ENCODE assay signal across 8 cellular contexts in the genomic region with DNA sequence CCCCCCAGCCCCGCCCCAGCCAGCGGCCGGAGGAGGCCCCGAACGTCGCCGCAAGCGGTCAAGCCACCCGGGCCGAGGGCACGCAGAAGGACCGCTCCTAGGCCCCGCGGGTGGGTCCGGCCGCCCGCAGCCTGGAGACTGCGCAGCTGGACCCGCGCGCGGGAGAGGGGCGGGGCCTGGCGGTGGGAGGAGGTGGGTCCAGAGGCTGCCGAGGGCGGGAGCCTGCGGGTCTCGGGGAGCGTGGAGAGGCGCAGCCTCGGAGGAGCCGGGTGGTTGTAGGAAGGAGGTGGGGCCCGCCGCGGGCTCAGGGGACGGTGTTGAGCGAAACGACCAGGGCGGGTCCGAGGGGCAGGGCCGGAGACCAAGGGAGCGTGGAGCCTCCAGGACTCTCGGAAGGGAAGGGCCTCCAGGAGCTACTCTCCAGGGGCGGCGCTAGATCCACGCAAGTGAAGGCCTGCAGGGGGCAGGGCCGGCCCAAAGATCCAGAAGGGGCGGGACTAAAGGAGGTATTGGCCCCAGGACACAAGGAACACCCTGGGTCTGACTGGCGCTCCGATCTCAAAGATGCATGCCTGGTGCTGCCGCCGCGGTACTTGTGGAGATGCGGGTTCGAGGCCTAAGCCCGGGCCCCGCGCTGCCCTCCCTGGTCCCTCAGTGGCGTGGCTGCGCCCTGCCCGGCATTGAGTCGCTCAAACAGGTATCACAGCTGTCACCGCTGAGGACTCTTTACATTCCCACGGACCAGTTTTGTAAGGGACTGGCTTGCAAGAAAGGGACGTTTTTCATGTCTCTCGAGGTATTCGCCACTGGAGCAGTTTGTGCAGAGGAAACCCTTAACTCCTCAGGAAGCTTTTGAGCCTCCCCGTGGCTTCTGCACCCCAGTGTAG. TPM values are rescaled to one million over a fixed set of nuclear protein-coding genes. Genes with fewer than 3 reads are reported as not detected.
A peak's percentile ranks its signal among the peaks of the same experiment; 100 is the strongest.
DNase-seq lines count a peak whose midpoint lies in the region; ATAC-seq and TF ChIP-seq lines count a peak whose summit lies in the region.

No MANE protein-coding gene starts in this region.

- POLR2A ChIA-PET in AG04450 (lab: Yijun Ruan, JAX) = interaction anchor here (1.0 kb wide), 3 partner anchors 71 to 155 kb away, joined by 3 to 4 read pairs (median 3); no protein-coding TSS in a partner anchor

- H3K4me3 ChIP-seq in AG04450 (ENCODE audit: low read depth, low read length) (peak overlapping the region; percentile 55), choroid plexus epithelial cell (ENCODE audit: low read depth, low read length) (peak overlapping the region; percentile 56)

- H3K27ac ChIP-seq in AG04450 (ENCODE audit: low read depth, low read length) = no peak overlapping the region

- H3K9me3 ChIP-seq in AG04450 (ENCODE audit: control insufficient read depth, insufficient read depth, low read length) = no peaks in the 10 kb centered on the region

- no peaks in the 10 kb centered on the region for H3K27me3 ChIP-seq in AG04450 (ENCODE audit: control insufficient read depth, insufficient read depth, low read length)

- CTCF ChIA-PET in AG04450 (lab: Charles Lee) = interaction anchor here (0.6 to 1.5 kb wide), 7 partner anchors 9 to 369 kb away, joined by 3 to 5 read pairs (median 4); partner anchors contain the start of gene SLC35A2

- peak; percentile 86 for ATAC-seq in GM18868 (IDR thresholded peaks at IDR 0.05; ENCODE audit: unreplicated experiment)
- peak; percentile 72 for ATAC-seq in HG03135 (IDR thresholded peaks at IDR 0.05; ENCODE audit: unreplicated experiment)

- TF ChIP-seq CTCF in AG04450 (IDR thresholded peaks at IDR 0.05; ENCODE audit: low read depth, low read length) (peak; percentile 49), choroid plexus epithelial cell (conservative IDR thresholded peaks at IDR 0.05; ENCODE audit: low read depth, low read length) (peak; percentile 60)

- DNase-seq in AG04450 (ENCODE audit: low read depth, low spot score) (no peak), NCI-H2227 treated with DMSO at 0.1 percent for 48 hours (lab: John Stamatoyannopoulos, UW) (peak; percentile 86), choroid plexus epithelial cell (ENCODE audit: low read depth) (peak; percentile 86), left kidney (ENCODE audit: low read depth, low spot score) (peak; percentile 96)
- peak; percentile 73 for DNase-seq in activated CD4-positive, CD25-positive, alpha-beta regulatory T cell treated with anti-CD3 and anti-CD28 coated beads, Interleukin-2, amount 50 U/mL, for 72 hours
- peak; percentile 75 for DNase-seq in stimulated activated CD4-positive, alpha-beta T cell treated with anti-CD3 and anti-CD28 coated beads, Interleukin-1b, Interleukin-23, amount 100 ng/mL, for 48 hours

RNA-seq across cellular contexts. Expression of gene TIMM17B, which starts 5.9 kb away (rescaled TPM):
- 31.2 and 42.1 TPM in 2 replicates for polyA plus RNA-seq in AG04450 (2011; rRNA removed)
- 16.7 and 24.2 TPM in 2 replicates for polyA minus RNA-seq in AG04450 (2011; rRNA and poly(A)+ RNA removed)

RNA-seq across cellular contexts. Expression of gene PQBP1, which starts 6.1 kb away (rescaled TPM):
- polyA plus RNA-seq in AG04450 (2011; rRNA removed) = 49.5 and 69.3 TPM in 2 replicates
- polyA minus RNA-seq in AG04450 (2011; rRNA and poly(A)+ RNA removed) = 47.7 and 65.9 TPM in 2 replicates

RNA-seq across cellular contexts. Expression of gene SLC35A2, which starts 19.8 kb away (rescaled TPM):
- 39.2 and 47.5 TPM in 2 replicates for polyA plus RNA-seq in AG04450 (2011; rRNA removed)
- polyA minus RNA-seq in AG04450 (2011; rRNA and poly(A)+ RNA removed) = 39.5 and 51.0 TPM in 2 replicates

RNA-seq across cellular contexts. Expression of gene PIM2, which starts 27.2 kb away (rescaled TPM):
- 3.8 TPM in 2 replicates for polyA plus RNA-seq in AG04450 (2011; rRNA removed)
- polyA minus RNA-seq in AG04450 (2011; rRNA and poly(A)+ RNA removed) = 4.5 and 7.9 TPM in 2 replicates

RNA-seq across cellular contexts. Expression of gene PCSK1N, which starts 56.2 kb away (rescaled TPM):
- polyA plus RNA-seq in AG04450 (2011; rRNA removed) = not detected in 2 replicates
- polyA minus RNA-seq in AG04450 (2011; rRNA and poly(A)+ RNA removed) = not detected in 2 replicates
